ENCODE assay signal across 8 cellular contexts in genomic region chr20:47501483-47502270, GRCh38. TPM values are rescaled to one million over a fixed set of nuclear protein-coding genes. Genes with fewer than 3 reads are reported as not detected.
DNase-seq lines count a peak whose midpoint lies in the region; ATAC-seq and TF ChIP-seq lines count a peak whose summit lies in the region.

TSS of gene NCOA3 (plus strand) at chr20:47501887. CDS start at chr20:47622248, 120,361 bp downstream.

- H3K36me3 ChIP-seq in heart left ventricle (no peaks in the 10 kb centered on the region), transverse colon (no peaks in the 10 kb centered on the region)

- H3K4me3 ChIP-seq in heart left ventricle, result peak within 1 kb of the TSS; percentile 76 to 99 (median 92)
- peak within 1 kb of the TSS; percentile 57 to 96 (median 89) for H3K4me3 ChIP-seq in transverse colon

- peak; percentile 93 for DNase-seq in NCI-H1436 (lab: John Stamatoyannopoulos, UW)
- peak; percentile 98 for DNase-seq in SW480 (ENCODE audit: low spot score)
- peak; percentile 96 for DNase-seq in activated naive CD8-positive, alpha-beta T cell treated with anti-CD3 and anti-CD28 coated beads, Interleukin-2, amount 50 U/mL, for 24 hours
- DNase-seq in heart left ventricle, result peak; percentile 96 to 99 (median 98)
- DNase-seq in pons (ENCODE audit: low spot score), result peak; percentile 85
- peak; percentile 96 for DNase-seq in transverse colon

- H3K4me1 ChIP-seq in heart left ventricle (peaks cover 0 to 46% (median 23%) of the 10 kb centered on the region in 12 donors), transverse colon (peaks cover 13 to 27% (median 15%) of the 10 kb centered on the region in 4 donors)

- peak; percentile 80 for ATAC-seq in HG02678 (IDR thresholded peaks at IDR 0.05; ENCODE audit: unreplicated experiment)
- peak; percentile 90 for ATAC-seq in activated naive CD8-positive, alpha-beta T cell treated with anti-CD3 and anti-CD28 coated beads, Interleukin-2, amount 50 U/mL, for 24 hours
- ATAC-seq in heart left ventricle, result peak; percentile 96 to 99 (median 99)

- H3K27ac ChIP-seq in heart left ventricle, result peak within 1 kb of the TSS; percentile 91 to 98 (median 95)
- H3K27ac ChIP-seq in transverse colon, result peak within 1 kb of the TSS; percentile 89 to 96 (median 95)

- no peak for TF ChIP-seq EP300 in transverse colon (IDR thresholded peaks at IDR 0.05; ENCODE audit: low read depth)

- H3K4me3 Mint-ChIP-seq in activated naive CD8-positive, alpha-beta T cell treated with anti-CD3 and anti-CD28 coated beads, Interleukin-2, amount 50 U/mL, for 24 hours, result peak within 1 kb of the TSS; percentile 90

- H3K27me3 ChIP-seq in heart left ventricle, result no peaks in the 10 kb centered on the region
- H3K27me3 ChIP-seq in transverse colon, result no peaks in the 10 kb centered on the region

- H3K9me3 ChIP-seq in heart left ventricle (peaks cover 0 to 1% (median 0%) of the 10 kb centered on the region in 12 donors), transverse colon (no peaks in the 10 kb centered on the region)

- peaks cover 71% of the 10 kb centered on the region for H3K4me1 Mint-ChIP-seq in activated naive CD8-positive, alpha-beta T cell treated with anti-CD3 and anti-CD28 coated beads, Interleukin-2, amount 50 U/mL, for 24 hours

- no peaks in the 10 kb centered on the region for H3K27me3 Mint-ChIP-seq in activated naive CD8-positive, alpha-beta T cell treated with anti-CD3 and anti-CD28 coated beads, Interleukin-2, amount 50 U/mL, for 24 hours

- H3K27ac Mint-ChIP-seq in activated naive CD8-positive, alpha-beta T cell treated with anti-CD3 and anti-CD28 coated beads, Interleukin-2, amount 50 U/mL, for 24 hours, result peak within 1 kb of the TSS; percentile 92

- TF ChIP-seq CTCF in GM12872 (IDR thresholded peaks at IDR 0.05; ENCODE audit: insufficient read depth, low read depth, low read length), result peak; percentile 45; the same call in 2 of the 3 replicates
- TF ChIP-seq CTCF in heart left ventricle (IDR thresholded peaks at IDR 0.05), result peak; percentile 41 to 68 (median 50)
- TF ChIP-seq CTCF in transverse colon (IDR thresholded peaks at IDR 0.05), result peak; percentile 62 to 91 (median 68)

- peak; percentile 24 to 98 for TF ChIP-seq POLR2A in heart left ventricle (IDR thresholded peaks at IDR 0.05)
- TF ChIP-seq POLR2A in transverse colon (IDR thresholded peaks at IDR 0.05), result peak; percentile 98

- in situ Hi-C loops in transverse colon (cut with MboI; ENCODE audit: low pct_ligation_motif_present in 1 of 4, low pct_unique_long_range_greater_than_20kb in 1 of 4, low sequenced_read_pairs in 3 of 4), result no loop called here

- intact Hi-C loops in heart left ventricle (cut with DNase I) (loop anchor here (1.0 to 10.0 kb wide), 17 partner anchors 8 to 307 kb away; no protein-coding TSS in a partner anchor), transverse colon (cut with DNase I; ENCODE audit: low total_unique reads) (loop anchor here (10.0 kb wide), 1 partner anchor 123 kb away; no protein-coding TSS in a partner anchor)

- H3K36me3 Mint-ChIP-seq in activated naive CD8-positive, alpha-beta T cell treated with anti-CD3 and anti-CD28 coated beads, Interleukin-2, amount 50 U/mL, for 24 hours (ENCODE audit: low read depth), result peaks cover 20% of the 10 kb centered on the region

- no peaks in the 10 kb centered on the region for H3K9me3 Mint-ChIP-seq in activated naive CD8-positive, alpha-beta T cell treated with anti-CD3 and anti-CD28 coated beads, Interleukin-2, amount 50 U/mL, for 24 hours

- 0 to 1% (median 1%) methylated on average over 64 to 74 of the region's 74 CpGs for WGBS in heart left ventricle, 4 donors
- 0 to 1% methylated on average over 1 to 74 of the region's 74 CpGs for WGBS in transverse colon (ENCODE audit: low coverage in 1 of 2), 2 donors

RNA-seq across cellular contexts. Expression of gene NCOA3, which starts in this region (rescaled TPM):
- total RNA-seq in heart left ventricle (10 to 100 TPM; 19.4 to 39.3 (median 26.6) TPM), transverse colon (10 to 100 TPM in 3 of 4 donors, 1 to 10 TPM in 1; 9.2 to 39.1 (median 22.3) TPM)
- polyA plus RNA-seq in heart left ventricle, result 10 to 100 TPM in 1 of 2 donors, 1 to 10 TPM in 1; 6.7 to 18.1 TPM

Comparison
In these comparisons a context has a peak if more than half of its experiments do, and no peak if none do; other contexts are left out.
1. Peak in every context shown above with its lines: DNase-seq, ATAC-seq, H3K4me3 ChIP-seq and H3K27ac ChIP-seq.